In genomic region chr2:102494570-102494969, GRCh38 we compare ENCODE assay signal across 32 cellular contexts. TPM values are rescaled to one million over a fixed set of nuclear protein-coding genes. Genes with fewer than 3 reads are reported as not detected.
"Had no signal": no experiment of that assay in that cellular context is flagged by ENCODE, and none has a peak within 500 bp of the region (broad histone marks: within the 10 kb centered on the region; RNA-seq: fewer than 3 reads in every experiment).

No MANE protein-coding gene starts in this region.

- H3K9me3 ChIP-seq: ascending aorta had no signal

- FAIRE-seq: bronchial epithelial cell had no signal

- H3K4me1 ChIP-seq: ascending aorta had no signal

- DNase-seq: activated CD4-positive, alpha-beta memory T cell treated with anti-CD3 and anti-CD28 coated beads, Interleukin-2, amount 10 ng/mL, durations not matched to agents 7 days and 5 days; activated CD4-positive, alpha-beta T cell treated with anti-CD3 and anti-CD28 coated beads for 1 hour; activated CD4-positive, alpha-beta T cell treated with anti-CD3 and anti-CD28 coated beads for 36 hours; activated CD4-positive, alpha-beta T cell treated with anti-CD3 and anti-CD28 coated beads for 48 hours; activated CD4-positive, alpha-beta T cell treated with anti-CD3 and anti-CD28 coated beads, Interleukin-2, amount 10 ng/mL, durations not matched to agents 7 days and 5 days; activated CD4-positive, alpha-beta T cell treated with anti-CD3 and anti-CD28 coated beads, Interleukin-2, amount 50 U/mL, for 48 hours; activated CD4-positive, CD25-positive, alpha-beta regulatory T cell; activated CD8-positive, alpha-beta memory T cell treated with anti-CD3 and anti-CD28 coated beads for 24 hours; activated CD8-positive, alpha-beta memory T cell treated with anti-CD3 and anti-CD28 coated beads, Interleukin-2, amount 10 ng/mL, durations not matched to agents 7 days and 5 days; activated CD8-positive, alpha-beta memory T cell treated with anti-CD3 and anti-CD28 coated beads, Interleukin-2, amount 50 U/mL, for 48 hours; activated CD8-positive, alpha-beta T cell treated with anti-CD3 and anti-CD28 coated beads, Interleukin-2, amount 10 ng/mL, durations not matched to agents 7 days and 5 days; activated effector memory CD4-positive, alpha-beta T cell treated with Interleukin-2 at 50 U/mL for 16 hours; activated gamma-delta T cell; activated naive CD4-positive, alpha-beta T cell treated with anti-CD3 and anti-CD28 coated beads, Interleukin-2, amount 10 ng/mL, durations not matched to agents 7 days and 5 days; activated naive CD4-positive, alpha-beta T cell treated with Interleukin-2 at 50 U/mL for 16 hours; activated naive CD8-positive, alpha-beta T cell treated with anti-CD3 and anti-CD28 coated beads, Interleukin-2, amount 10 ng/mL, durations not matched to agents 7 days and 5 days; activated naive CD8-positive, alpha-beta T cell treated with anti-CD3 and anti-CD28 coated beads, Interleukin-2, amount 50 U/mL, for 24 hours; activated T-cell treated with anti-CD3 and anti-CD28 coated beads, Interleukin-2, amount 50 U/mL, for 24 hours; activated T-cell treated with anti-CD3 and anti-CD28 coated beads, Interleukin-2, amount 50 U/mL, for 48 hours; amygdala; anterior cingulate cortex; caudate nucleus; T-helper 1 cell; T-helper 2 cell; T-helper 9 cell; WERI-Rb-1 had no signal

- H3K27ac ChIP-seq: ascending aorta, cardiac muscle cell, WERI-Rb-1 had no signal

- ATAC-seq: activated CD4-positive, alpha-beta T cell treated with anti-CD3 and anti-CD28 coated beads for 36 hours; activated CD4-positive, CD25-positive, alpha-beta regulatory T cell treated with anti-CD3 and anti-CD28 coated beads, Interleukin-2, amount 50 U/mL, for 24 hours; activated CD8-positive, alpha-beta memory T cell treated with anti-CD3 and anti-CD28 coated beads, Interleukin-2, amount 10 ng/mL, durations not matched to agents 7 days and 5 days; activated CD8-positive, alpha-beta T cell treated with anti-CD3 and anti-CD28 coated beads, Interleukin-2, amount 10 ng/mL, durations not matched to agents 7 days and 5 days; activated naive CD8-positive, alpha-beta T cell treated with anti-CD3 and anti-CD28 coated beads, Interleukin-2, amount 50 U/mL, for 24 hours; WTC11 had no signal

- H3K4me3 ChIP-seq: ascending aorta, cardiac muscle cell had no signal

- H3K27me3 ChIP-seq: ascending aorta, cardiac muscle cell had no signal

- H3K36me3 ChIP-seq: ascending aorta, cardiac muscle cell, WERI-Rb-1 had no signal

RNA-seq across cellular contexts. Expression of gene SLC9A4, which starts 21.5 kb away (rescaled TPM):
- total RNA-seq: ascending aorta, cardiac muscle cell, cerebellum had no signal
